26 cellular contexts compared by ENCODE assay signal in genomic region chr12:64894827-64895475, GRCh38.
A peak's percentile ranks its signal among the peaks of the same experiment; 100 is the strongest.
DNase-seq lines count a peak whose midpoint lies in the region; FAIRE-seq and TF ChIP-seq lines count a peak whose summit lies in the region.
"Had no signal": no experiment of that assay in that cellular context is flagged by ENCODE, and none has a peak within 500 bp of the region (broad histone marks: within the 10 kb centered on the region; RNA-seq: fewer than 3 reads in every experiment).

No MANE protein-coding gene starts in this region.

- H3K9me3 ChIP-seq in astrocyte (ENCODE audit: insufficient read depth, low read depth, low read length) (no peaks in the 10 kb centered on the region), endodermal cell (ENCODE audit: control insufficient read depth, low read length) (no peaks in the 10 kb centered on the region), esophagus squamous epithelium (no peaks in the 10 kb centered on the region), right atrium auricular region (no peaks in the 10 kb centered on the region)
- H3K9me3 ChIP-seq: Peyer's patch, upper lobe of right lung had no signal

- H3K9ac ChIP-seq in astrocyte (ENCODE audit: low read length) (no peak overlapping the region), endodermal cell (ENCODE audit: extremely low read depth, low read length, poor library complexity, severe bottlenecking) (no peak overlapping the region)
- H3K9ac ChIP-seq: BLaER1 had no signal

- H3K36me3 ChIP-seq in astrocyte (ENCODE audit: insufficient read depth, low read length) = no peaks in the 10 kb centered on the region
- H3K36me3 ChIP-seq in endodermal cell (ENCODE audit: control insufficient read depth, insufficient read depth, low read length) = no peaks in the 10 kb centered on the region
- H3K36me3 ChIP-seq in esophagus squamous epithelium = no peaks in the 10 kb centered on the region
- H3K36me3 ChIP-seq in right atrium auricular region = no peaks in the 10 kb centered on the region
- H3K36me3 ChIP-seq: BLaER1, Peyer's patch, upper lobe of right lung had no signal

- H3K9me3 Mint-ChIP-seq in astrocyte (ENCODE audit: unreplicated experiment) = no peaks in the 10 kb centered on the region
- H3K9me3 Mint-ChIP-seq in endodermal cell = no peaks in the 10 kb centered on the region
- H3K9me3 Mint-ChIP-seq: activated CD8-positive, alpha-beta T cell treated with anti-CD3 and anti-CD28 coated beads for 36 hours; activated T-helper 2 cell treated with anti-CD3 and anti-CD28 coated beads, Interferon-gamma antibody, Interleukin-2, Interleukin-4, amounts not matched to agents 10 μg/mL and 5 μg/mL and 100 μg/mL, durations not matched to agents 14 hours and 24 hours and 36 hours had no signal

- H4K20me1 ChIP-seq in astrocyte (ENCODE audit: insufficient read depth, low read length) = no peaks in the 10 kb centered on the region
- H4K20me1 ChIP-seq: BLaER1 had no signal

- peaks cover 3% of the 10 kb centered on the region for H3K27me3 ChIP-seq in astrocyte (ENCODE audit: insufficient read depth, low read length)
- no peaks in the 10 kb centered on the region for H3K27me3 ChIP-seq in endodermal cell (ENCODE audit: control insufficient read depth, insufficient read depth, low read length, poor library complexity, severe bottlenecking)
- peaks cover 0 to 21% (median 0%) of the 10 kb centered on the region in 4 donors for H3K27me3 ChIP-seq in esophagus squamous epithelium
- H3K27me3 ChIP-seq in right atrium auricular region = no peaks in the 10 kb centered on the region
- H3K27me3 ChIP-seq: BLaER1, Peyer's patch, upper lobe of right lung had no signal

- H2AFZ ChIP-seq in astrocyte (ENCODE audit: low read depth, low read length) = no peak overlapping the region

- TF ChIP-seq CTCF in C4-2B (conservative IDR thresholded peaks at IDR 0.05) = no peak
- TF ChIP-seq CTCF in astrocyte (IDR thresholded peaks at IDR 0.05; ENCODE audit: insufficient read depth, low read depth, low read length) = no peak
- TF ChIP-seq CTCF in fibroblast of villous mesenchyme (IDR thresholded peaks at IDR 0.05; ENCODE audit: insufficient read depth, low read depth, low read length) = no peak
- no peak for TF ChIP-seq CTCF in endodermal cell (conservative IDR thresholded peaks at IDR 0.05)
- TF ChIP-seq CTCF in esophagus squamous epithelium (IDR thresholded peaks at IDR 0.05) = no peak
- TF ChIP-seq CTCF in right atrium auricular region (IDR thresholded peaks at IDR 0.05) = no peak

- H3K4me2 ChIP-seq in astrocyte (ENCODE audit: low read length) = peak overlapping the region; percentile 35
- H3K4me2 ChIP-seq: BLaER1 had no signal

- FAIRE-seq in astrocyte (lab: Jason Lieb, UNC) = no peak
- FAIRE-seq: endometrium, GM12891 had no signal

- H3K4me1 Mint-ChIP-seq in astrocyte (ENCODE audit: low read depth, unreplicated experiment) (peaks cover 4% of the 10 kb centered on the region), endodermal cell (peaks cover 10% of the 10 kb centered on the region)
- H3K4me1 Mint-ChIP-seq: nephron had no signal

- H3K4me3 Mint-ChIP-seq in astrocyte (ENCODE audit: unreplicated experiment) = no peak overlapping the region
- no peak overlapping the region for H3K4me3 Mint-ChIP-seq in endodermal cell
- H3K4me3 Mint-ChIP-seq: activated CD8-positive, alpha-beta T cell treated with anti-CD3 and anti-CD28 coated beads for 36 hours; activated naive CD8-positive, alpha-beta T cell; nephron had no signal

- H3K27ac Mint-ChIP-seq in astrocyte (ENCODE audit: unreplicated experiment) = no peak overlapping the region
- no peak overlapping the region for H3K27ac Mint-ChIP-seq in endodermal cell
- H3K27ac Mint-ChIP-seq: activated CD8-positive, alpha-beta T cell treated with anti-CD3 and anti-CD28 coated beads for 36 hours; activated naive CD8-positive, alpha-beta T cell; activated T-helper 2 cell treated with anti-CD3 and anti-CD28 coated beads, Interferon-gamma antibody, Interleukin-2, Interleukin-4, amounts not matched to agents 10 μg/mL and 5 μg/mL and 100 μg/mL, durations not matched to agents 14 hours and 24 hours and 36 hours; nephron had no signal

- no peak for TF ChIP-seq POLR2A in esophagus squamous epithelium (IDR thresholded peaks at IDR 0.05)

- H3K27me3 Mint-ChIP-seq in astrocyte (ENCODE audit: low read depth, unreplicated experiment) (peaks cover 2% of the 10 kb centered on the region), endodermal cell (ENCODE audit: insufficient read depth) (peaks cover 2% of the 10 kb centered on the region)

- no peaks in the 10 kb centered on the region for H3K79me2 ChIP-seq in astrocyte (ENCODE audit: insufficient read depth, low read length)

- H3K4me1 ChIP-seq in astrocyte (ENCODE audit: insufficient read depth, low read length) = peaks cover 18% of the 10 kb centered on the region
- no peaks in the 10 kb centered on the region for H3K4me1 ChIP-seq in endodermal cell (ENCODE audit: control insufficient read depth, insufficient read depth, low read length)
- no peaks in the 10 kb centered on the region for H3K4me1 ChIP-seq in esophagus squamous epithelium
- no peaks in the 10 kb centered on the region for H3K4me1 ChIP-seq in right atrium auricular region
- H3K4me1 ChIP-seq: BLaER1, Peyer's patch had no signal

- 88% methylated on average over 1 of the region's 2 CpGs; no CpG with 5 or more reads in 1 of the 2 experiments for WGBS in endodermal cell (ENCODE audit: insufficient coverage in 1 of 2, insufficient read length in 1 of 2), 2 experiments
- 64 to 72% methylated on average over 2 of the region's 2 CpGs for WGBS in esophagus squamous epithelium, 2 donors

- intact Hi-C loops in esophagus squamous epithelium (cut with DNase I) = loop anchor here (5.0 kb wide), 1 partner anchor 227 kb away; the partner anchor contains the start of gene WIF1

- DNase-seq in HS-5 (ENCODE audit: low read depth) = peak; percentile 77
- peak; percentile 6 for DNase-seq in astrocyte (ENCODE audit: low read depth)
- DNase-seq in fibroblast of villous mesenchyme (ENCODE audit: low read depth) = peak; percentile 46
- no peak for DNase-seq in endodermal cell
- no peak for DNase-seq in effector CD4-positive, alpha-beta T cell
- DNase-seq in esophagus squamous epithelium (lab: John Stamatoyannopoulos, UW) = no peak
- no peak for DNase-seq in right atrium auricular region (ENCODE audit: low spot score)
- DNase-seq: activated CD4-positive, CD25-positive, alpha-beta regulatory T cell; activated CD8-positive, alpha-beta T cell treated with anti-CD3 and anti-CD28 coated beads for 36 hours; aorta; central memory CD4-positive, alpha-beta T cell; COR-L47; NCI-H1092 treated with DMSO at 0.1 percent for 48 hours; NCI-H187 treated with DMSO at 0.1 percent for 48 hours; NCI-H524 treated with DMSO at 0.1 percent for 48 hours; Peyer's patch; stimulated activated CD4-positive, alpha-beta T cell treated with anti-CD3 and anti-CD28 coated beads, Interleukin-2, amount 100 ng/mL, for 48 hours; substantia nigra; upper lobe of right lung had no signal

- H3K36me3 Mint-ChIP-seq in astrocyte (ENCODE audit: low read depth, unreplicated experiment) = no peaks in the 10 kb centered on the region
- no peaks in the 10 kb centered on the region for H3K36me3 Mint-ChIP-seq in endodermal cell (ENCODE audit: low read depth)
- H3K36me3 Mint-ChIP-seq: activated naive CD8-positive, alpha-beta T cell had no signal

- H3K4me3 ChIP-seq in astrocyte (ENCODE audit: insufficient read depth, low read depth, low read length) (no peak overlapping the region), fibroblast of villous mesenchyme (ENCODE audit: low read depth, low read length) (no peak overlapping the region), endodermal cell (ENCODE audit: low read length) (no peak overlapping the region), esophagus squamous epithelium (no peak overlapping the region), right atrium auricular region (no peak overlapping the region)
- H3K4me3 ChIP-seq: BLaER1, Peyer's patch, upper lobe of right lung had no signal

- H3K27ac ChIP-seq in C4-2B (peak overlapping the region; percentile 77; the same call in 1 of the 2 replicates), astrocyte (ENCODE audit: low read depth, low read length) (no peak overlapping the region), endodermal cell (ENCODE audit: low read depth, low read length) (no peak overlapping the region), esophagus squamous epithelium (no peak overlapping the region), right atrium auricular region (no peak overlapping the region)
- H3K27ac ChIP-seq: BLaER1, Peyer's patch, upper lobe of right lung had no signal

Comparison
In these comparisons a context has a peak if more than half of its experiments do, and no peak if none do; other contexts are left out.
1. DNase-seq: peak in HS-5 (single experiment), astrocyte (single experiment) and fibroblast of villous mesenchyme (single experiment); none in endodermal cell (single experiment), effector CD4-positive, alpha-beta T cell (single experiment), esophagus squamous epithelium (single experiment) and right atrium auricular region (single experiment).